Comparison of ENCODE assay signal across 8 cellular contexts in genomic region chr1:151990856-151991198, GRCh38. TPM values are rescaled to one million over a fixed set of nuclear protein-coding genes. Genes with fewer than 3 reads are reported as not detected.
DNase-seq lines count a peak whose midpoint lies in the region; ATAC-seq and TF ChIP-seq lines count a peak whose summit lies in the region.

No MANE protein-coding gene starts in this region.

- no peak overlapping the region for H3K9ac ChIP-seq in HUES64 (ENCODE audit: low read depth, low read length)
- H3K9ac ChIP-seq in mucosa of rectum (ENCODE audit: low read depth in 1 of 2, low read length in 2 of 2): peak overlapping the region; percentile 95 to 99

- H3K27ac ChIP-seq in CD4-positive, alpha-beta memory T cell (ENCODE audit: low read depth, low read length): peak overlapping the region; percentile 8
- H3K27ac ChIP-seq in HUES64 (ENCODE audit: low read depth, low read length) (no peak overlapping the region), mucosa of rectum (ENCODE audit: low read depth in 2 of 2, low read length in 2 of 2) (peak overlapping the region; percentile 99), WERI-Rb-1 (no peak overlapping the region)

- POLR2A ChIA-PET in CD4-positive, alpha-beta memory T cell (lab: Charles Lee; ENCODE audit: partially characterized antibody): interaction anchor here (1.2 to 1.6 kb wide), 2 partner anchors 18 to 45 kb away, joined by 4 to 7 read pairs; no protein-coding TSS in a partner anchor

- H3K9me3 Mint-ChIP-seq in CD4-positive, alpha-beta memory T cell: no peaks in the 10 kb centered on the region
- no peaks in the 10 kb centered on the region for H3K9me3 Mint-ChIP-seq in brain

- intact Hi-C loops in CD4-positive, alpha-beta memory T cell (cut with micrococcal nuclease): loop anchor here (5.0 to 10.0 kb wide), 2 partner anchors 199 to 446 kb away; partner anchors contain the start of genes TDRKH and TUFT1

- peaks cover 8% of the 10 kb centered on the region for H3K36me3 ChIP-seq in CD4-positive, alpha-beta memory T cell (ENCODE audit: insufficient read depth, low read length)
- H3K36me3 ChIP-seq in HUES64 (ENCODE audit: insufficient read depth, low read length): peaks cover 5% of the 10 kb centered on the region
- peaks cover 6% of the 10 kb centered on the region in 2 donors for H3K36me3 ChIP-seq in mucosa of rectum (ENCODE audit: control insufficient read depth in 2 of 2, insufficient read depth in 2 of 2, low read length in 2 of 2)
- no peaks in the 10 kb centered on the region for H3K36me3 ChIP-seq in WERI-Rb-1

- H3K9me3 ChIP-seq in CD4-positive, alpha-beta memory T cell (ENCODE audit: control insufficient read depth in 1 of 2, low read length in 2 of 2): no peaks in the 10 kb centered on the region
- H3K9me3 ChIP-seq in HUES64 (ENCODE audit: insufficient read depth, low read depth, low read length) (no peaks in the 10 kb centered on the region), mucosa of rectum (ENCODE audit: control insufficient read depth in 2 of 2, low read length in 2 of 2) (no peaks in the 10 kb centered on the region), WERI-Rb-1 (ENCODE audit: severe bottlenecking) (peaks cover 30% of the 10 kb centered on the region)

- peaks cover 54 to 84% (median 67%) of the 10 kb centered on the region in 4 donors for H3K4me1 Mint-ChIP-seq in CD4-positive, alpha-beta memory T cell
- H3K4me1 Mint-ChIP-seq in brain: peaks cover 54% of the 10 kb centered on the region

- 64% methylated on average over 5 of the region's 5 CpGs for WGBS in HUES64

- CTCF ChIA-PET in CD4-positive, alpha-beta memory T cell (lab: Charles Lee; ENCODE audit: partially characterized antibody): interaction anchor here (1.2 to 11.7 kb wide), 3 partner anchors 8 to 22 kb away, joined by 3 to 117 read pairs (median 52); no protein-coding TSS in a partner anchor

- H3K27me3 ChIP-seq in CD4-positive, alpha-beta memory T cell (ENCODE audit: insufficient read depth, low read length): no peaks in the 10 kb centered on the region
- H3K27me3 ChIP-seq in HUES64 (ENCODE audit: insufficient read depth, low read length) (peaks cover 32% of the 10 kb centered on the region), mucosa of rectum (ENCODE audit: control insufficient read depth in 2 of 2, insufficient read depth in 2 of 2, low read length in 2 of 2) (no peaks in the 10 kb centered on the region), WERI-Rb-1 (ENCODE audit: insufficient read depth, low read depth, severe bottlenecking) (peaks cover 100% of the 10 kb centered on the region)

- H3K4me3 ChIP-seq in CD4-positive, alpha-beta memory T cell (ENCODE audit: low read length in 2 of 2): no peak overlapping the region
- H3K4me3 ChIP-seq in HUES64 (ENCODE audit: low read length) (peak overlapping the region; percentile 92; the same call in 1 of the 2 replicates), mucosa of rectum (ENCODE audit: low read length in 2 of 2) (peak overlapping the region; percentile 91 to 98), WERI-Rb-1 (ENCODE audit: low read depth, low read length) (no peak overlapping the region)

- peak overlapping the region in 7 of 8 donors; percentile 61 to 99 (median 97) for H3K4me3 Mint-ChIP-seq in CD4-positive, alpha-beta memory T cell
- peak overlapping the region in 4 of 5 experiments; percentile 31 to 87 (median 60) for H3K4me3 Mint-ChIP-seq in brain

- H3K27me3 Mint-ChIP-seq in CD4-positive, alpha-beta memory T cell: no peaks in the 10 kb centered on the region
- H3K27me3 Mint-ChIP-seq in brain: peaks cover 68% of the 10 kb centered on the region

- H3K27ac Mint-ChIP-seq in CD4-positive, alpha-beta memory T cell: peak overlapping the region; percentile 29 to 99 (median 71)
- peak overlapping the region in 1 of 5 experiments; percentile 76 for H3K27ac Mint-ChIP-seq in brain

- no peak for DNase-seq in CD4-positive, alpha-beta memory T cell
- DNase-seq in hepatic stellate cell (ENCODE audit: low spot score) (no peak), WERI-Rb-1 (no peak)

- peaks cover 8 to 38% of the 10 kb centered on the region in 2 donors for H3K36me3 Mint-ChIP-seq in CD4-positive, alpha-beta memory T cell
- H3K36me3 Mint-ChIP-seq in brain: no peaks in the 10 kb centered on the region

- TF ChIP-seq CTCF in brain (conservative IDR thresholded peaks at IDR 0.05): no peak
- no peak for TF ChIP-seq CTCF in WERI-Rb-1 (IDR thresholded peaks at IDR 0.05; ENCODE audit: low read depth, low read length)

- peaks cover 76% of the 10 kb centered on the region for H3K4me1 ChIP-seq in CD4-positive, alpha-beta memory T cell (ENCODE audit: insufficient read depth, low read length)
- H3K4me1 ChIP-seq in HUES64 (ENCODE audit: insufficient read depth, low read length) (peaks cover 64% of the 10 kb centered on the region), mucosa of rectum (ENCODE audit: control insufficient read depth in 2 of 2, insufficient read depth in 2 of 2, low read length in 2 of 2) (peaks cover 57 to 58% of the 10 kb centered on the region in 2 donors)

- ATAC-seq in GM18858 (IDR thresholded peaks at IDR 0.05; ENCODE audit: unreplicated experiment): no peak
- no peak for ATAC-seq in HG02610 (IDR thresholded peaks at IDR 0.05; ENCODE audit: unreplicated experiment)

RNA-seq across cellular contexts. Expression of gene S100A10, which starts 2.8 kb away (rescaled TPM):
- total RNA-seq in CD4-positive, alpha-beta memory T cell: 100 to 1,000 TPM; 218 to 231 TPM
- polyA plus RNA-seq in CD4-positive, alpha-beta memory T cell: 1,000 to 10,000 TPM in 1 of 2 donors, 100 to 1,000 TPM in 1; 855 to 1,427 TPM
- 105 TPM for polyA plus RNA-seq in HUES64 (2013, experiment 1 of 2)
- polyA plus RNA-seq in HUES64 (2013, experiment 2 of 2): 117 TPM
- polyA plus RNA-seq in brain (ENCODE audit: insufficient read depth, low read depth, low replicate concordance): 28.7 TPM

RNA-seq across cellular contexts. Expression of gene S100A11, which starts 46.0 kb away (rescaled TPM):
- 100 to 1,000 TPM; 239 to 247 TPM for total RNA-seq in CD4-positive, alpha-beta memory T cell
- polyA plus RNA-seq in CD4-positive, alpha-beta memory T cell: 1,000 to 10,000 TPM in 1 of 2 donors, 100 to 1,000 TPM in 1; 610 to 1,204 TPM
- polyA plus RNA-seq in HUES64 (2013, experiment 1 of 2): 260 TPM
- polyA plus RNA-seq in HUES64 (2013, experiment 2 of 2): 289 TPM
- polyA plus RNA-seq in brain (ENCODE audit: insufficient read depth, low read depth, low replicate concordance): 56.7 TPM

Comparison
In these comparisons a context has a peak if more than half of its experiments do, and no peak if none do; other contexts are left out.
1. H3K27ac ChIP-seq: peak in CD4-positive, alpha-beta memory T cell (single experiment) and mucosa of rectum (2 of 2); none in HUES64 (single experiment) and WERI-Rb-1 (single experiment).
2. H3K4me3 ChIP-seq: peak in HUES64 (single experiment) and mucosa of rectum (2 of 2); none in CD4-positive, alpha-beta memory T cell (0 of 2) and WERI-Rb-1 (single experiment).
3. RNA of gene S100A10, which starts 2.8 kb away (polyA plus RNA-seq): 855 to 1,427 TPM in CD4-positive, alpha-beta memory T cell; 28.7 TPM in brain (single experiment); every median in the first group is over 10 times any median in the second.
4. RNA of gene S100A11, which starts 46.0 kb away (polyA plus RNA-seq): 610 to 1,204 TPM in CD4-positive, alpha-beta memory T cell; 56.7 TPM in brain (single experiment); every median in the first group is over 10 times any median in the second.